In genomic region chr10:26738354-26738753, GRCh38 we compare ENCODE assay signal across 11 cellular contexts. TPM values are rescaled to one million over a fixed set of nuclear protein-coding genes. Genes with fewer than 3 reads are reported as not detected.
DNase-seq lines count a peak whose midpoint lies in the region; ATAC-seq and TF ChIP-seq lines count a peak whose summit lies in the region.
"Had no signal": no experiment of that assay in that cellular context is flagged by ENCODE, and none has a peak within 500 bp of the region (broad histone marks: within the 10 kb centered on the region; RNA-seq: fewer than 3 reads in every experiment).

No MANE protein-coding gene starts in this region.

- TF ChIP-seq CTCF in epithelial cell of esophagus (IDR thresholded peaks at IDR 0.05; ENCODE audit: insufficient read depth, low read depth, low read length, missing control alignments), result no peak
- TF ChIP-seq CTCF in progenitor cell of endocrine pancreas (IDR thresholded peaks at IDR 0.05; ENCODE audit: unreplicated experiment), result no peak

- peaks cover 54% of the 10 kb centered on the region for H3K4me1 Mint-ChIP-seq in activated T-cell treated with anti-CD3 and anti-CD28 coated beads, Interleukin-2, amount 50 U/mL, for 24 hours (ENCODE audit: low read depth)
- peaks cover 26% of the 10 kb centered on the region for H3K4me1 Mint-ChIP-seq in T-helper 17 cell
- peaks cover 26% of the 10 kb centered on the region for H3K4me1 Mint-ChIP-seq in progenitor cell of endocrine pancreas (ENCODE audit: low read depth)

- H3K27me3 Mint-ChIP-seq in activated T-cell treated with anti-CD3 and anti-CD28 coated beads, Interleukin-2, amount 50 U/mL, for 24 hours, result no peaks in the 10 kb centered on the region
- no peaks in the 10 kb centered on the region for H3K27me3 Mint-ChIP-seq in T-helper 17 cell
- H3K27me3 Mint-ChIP-seq in progenitor cell of endocrine pancreas, result no peaks in the 10 kb centered on the region

- no peaks in the 10 kb centered on the region for H3K9me3 Mint-ChIP-seq in activated T-cell treated with anti-CD3 and anti-CD28 coated beads, Interleukin-2, amount 50 U/mL, for 24 hours
- H3K9me3 Mint-ChIP-seq in progenitor cell of endocrine pancreas (ENCODE audit: low read depth), result no peaks in the 10 kb centered on the region

- H3K27ac Mint-ChIP-seq in activated T-cell treated with anti-CD3 and anti-CD28 coated beads, Interleukin-2, amount 50 U/mL, for 24 hours, result peak overlapping the region; percentile 94
- H3K27ac Mint-ChIP-seq in T-helper 17 cell, result peak overlapping the region; percentile 94
- peak overlapping the region; percentile 52 for H3K27ac Mint-ChIP-seq in progenitor cell of endocrine pancreas

- no peak overlapping the region for H3K4me3 Mint-ChIP-seq in activated T-cell treated with anti-CD3 and anti-CD28 coated beads, Interleukin-2, amount 50 U/mL, for 24 hours
- H3K4me3 Mint-ChIP-seq in T-helper 17 cell (no peak overlapping the region), progenitor cell of endocrine pancreas (ENCODE audit: low read depth) (no peak overlapping the region)

- ATAC-seq in T-helper 17 cell (peak; percentile 59), HG02623 (IDR thresholded peaks at IDR 0.05; ENCODE audit: unreplicated experiment) (no peak)
- ATAC-seq: HCT116 had no signal

- no peak overlapping the region for H3K4me3 ChIP-seq in epithelial cell of esophagus (ENCODE audit: low read length)

- DNase-seq in activated T-cell treated with anti-CD3 and anti-CD28 coated beads, Interleukin-2, amount 50 U/mL, for 24 hours, result no peak
- DNase-seq in activated T-cell treated with anti-CD3 and anti-CD28 coated beads for 4 hours (no peak), T-helper 17 cell (no peak), epithelial cell of esophagus (ENCODE audit: low read depth) (peak; percentile 97), progenitor cell of endocrine pancreas (ENCODE audit: low spot score, unreplicated experiment) (no peak), SKM-1 treated with dmso at 0.1 percent for 144 hours (lab: John Stamatoyannopoulos, UW; ENCODE audit: unreplicated experiment) (no peak), NCI-H226 (no peak)
- DNase-seq: EL, NCI-H1694 treated with DMSO at 0.1 percent for 48 hours had no signal

- H3K36me3 Mint-ChIP-seq in activated T-cell treated with anti-CD3 and anti-CD28 coated beads, Interleukin-2, amount 50 U/mL, for 24 hours (ENCODE audit: low read depth), result peaks cover 100% of the 10 kb centered on the region
- H3K36me3 Mint-ChIP-seq in T-helper 17 cell (ENCODE audit: low read depth), result no peaks in the 10 kb centered on the region
- H3K36me3 Mint-ChIP-seq in progenitor cell of endocrine pancreas (ENCODE audit: insufficient read depth), result peaks cover 16% of the 10 kb centered on the region

- no peaks in the 10 kb centered on the region for H3K9me3 ChIP-seq in T-helper 17 cell (ENCODE audit: control insufficient read depth, low read length, poor library complexity, severe bottlenecking)

RNA-seq across cellular contexts. Expression of gene PDSS1, which starts 40.9 kb away (rescaled TPM):
- total RNA-seq in T-helper 17 cell (1 to 10 TPM; 2.4 to 5.1 TPM), progenitor cell of endocrine pancreas (13.4 and 14.4 TPM in 2 replicates)
